In genomic region chr4:55125763-55126541, GRCh38 we compare ENCODE assay signal across 8 cellular contexts. TPM values are rescaled to one million over a fixed set of nuclear protein-coding genes. Genes with fewer than 3 reads are reported as not detected.
DNase-seq lines count a peak whose midpoint lies in the region; ATAC-seq and TF ChIP-seq lines count a peak whose summit lies in the region.

No MANE protein-coding gene starts in this region.

- no peaks in the 10 kb centered on the region for H3K4me1 Mint-ChIP-seq in Calu3 (ENCODE audit: low read depth, unreplicated experiment)

- H3K9me3 ChIP-seq in Panc1 (ENCODE audit: control insufficient read depth, insufficient read depth, low read depth, low read length) (no peaks in the 10 kb centered on the region), osteoblast (ENCODE audit: low read depth, low read length) (no peaks in the 10 kb centered on the region)

- ATAC-seq in Panc1 (no peak), HG02840 (IDR thresholded peaks at IDR 0.05; ENCODE audit: low FRiP score, unreplicated experiment) (no peak)

- H3K4me3 ChIP-seq in Panc1 (ENCODE audit: low read depth in 2 of 2, low read length in 2 of 2) (peak overlapping the region; percentile 23 to 43), osteoblast (ENCODE audit: insufficient read depth, low read length) (peak overlapping the region; percentile 58)

- H3K4me2 ChIP-seq in osteoblast (ENCODE audit: insufficient read depth, low read length) = peak overlapping the region; percentile 65

- H3K4me1 ChIP-seq in Panc1 (ENCODE audit: control insufficient read depth, insufficient read depth, low read length) (no peaks in the 10 kb centered on the region), osteoblast (ENCODE audit: insufficient read depth, low read length) (no peaks in the 10 kb centered on the region)

- no peak overlapping the region for H3K27ac ChIP-seq in Panc1 (ENCODE audit: low read length)
- H3K27ac ChIP-seq in osteoblast (ENCODE audit: low read depth, low read length) = no peak overlapping the region

- TF ChIP-seq CTCF in Calu3 (IDR thresholded peaks at IDR 0.05; ENCODE audit: unreplicated experiment) = no peak
- TF ChIP-seq CTCF in Panc1 (IDR thresholded peaks at IDR 0.05) = no peak
- TF ChIP-seq CTCF in osteoblast (IDR thresholded peaks at IDR 0.05; ENCODE audit: extremely low read depth, low read depth, low read length) = no peak

- no peaks in the 10 kb centered on the region for H4K20me1 ChIP-seq in osteoblast (ENCODE audit: insufficient read depth, low read length)

- H3K79me2 ChIP-seq in osteoblast (ENCODE audit: insufficient read depth, low read length) = no peaks in the 10 kb centered on the region

- no peak overlapping the region for H3K27ac Mint-ChIP-seq in Calu3 (ENCODE audit: unreplicated experiment)

- intact Hi-C loops in Calu3 (cut with micrococcal nuclease; ENCODE audit: unreplicated experiment) (no loop called here), Panc1 (cut with micrococcal nuclease; ENCODE audit: unreplicated experiment) (no loop called here)

- no peaks in the 10 kb centered on the region for H3K9me3 Mint-ChIP-seq in Calu3 (ENCODE audit: low read depth, unreplicated experiment)

- in situ Hi-C loops in Panc1 (cut with HindIII; ENCODE audit: low pct_unique_long_range_greater_than_20kb, low sequenced_read_pairs) = no loop called here

- H3K4me3 Mint-ChIP-seq in Calu3 (ENCODE audit: low read depth, unreplicated experiment) = peak overlapping the region; percentile 57

- H3K36me3 ChIP-seq in Panc1 (ENCODE audit: control insufficient read depth, insufficient read depth, low read length) (no peaks in the 10 kb centered on the region), osteoblast (ENCODE audit: insufficient read depth, low read length) (no peaks in the 10 kb centered on the region)

- POLR2A ChIA-PET in Panc1 (lab: Charles Lee) = no interaction called here

- no peak for DNase-seq in Calu3
- no peak for DNase-seq in Panc1 (ENCODE audit: low read depth, low spot score)
- DNase-seq in fibroblast of peridontal ligament (ENCODE audit: extremely low read depth) = peak; percentile 34
- peak; percentile 44 for DNase-seq in osteoblast (ENCODE audit: insufficient read length, low spot score, missing footprints)
- no peak for DNase-seq in central memory CD4-positive, alpha-beta T cell
- DNase-seq in COR-L47 (lab: John Stamatoyannopoulos, UW) = no peak
- no peak for DNase-seq in cerebellar nuclear complex (lab: John Stamatoyannopoulos, UW)

- no peaks in the 10 kb centered on the region for H3K36me3 Mint-ChIP-seq in Calu3 (ENCODE audit: insufficient read depth, unreplicated experiment)

- H3K27me3 ChIP-seq in Panc1 (ENCODE audit: control insufficient read depth, insufficient read depth, low read length) (peaks cover 4% of the 10 kb centered on the region), osteoblast (ENCODE audit: insufficient read depth, low read length) (peaks cover 30% of the 10 kb centered on the region)

- H3K27me3 Mint-ChIP-seq in Calu3 (ENCODE audit: unreplicated experiment) = no peaks in the 10 kb centered on the region

- no TSS peak for BruUV-seq in Calu3 (replicated peaks; lab: Mats Ljungman, UMichigan)
- no TSS peak for BruUV-seq in Panc1 (replicated peaks; lab: Mats Ljungman, UMichigan)

- peak overlapping the region; percentile 56 for H2AFZ ChIP-seq in osteoblast (ENCODE audit: low read length)

- CTCF ChIA-PET in Calu3 (lab: Charles Lee) = no interaction called here
- CTCF ChIA-PET in Panc1 (lab: Charles Lee) = no interaction called here

RNA-seq across cellular contexts. Expression of gene KDR, which starts 0.6 kb away (rescaled TPM):
- total RNA-seq in Calu3 (2022) (0.09 TPM in 1 of 2 replicates, not detected in the other), Panc1 (2021; ENCODE audit: unreplicated experiment) (0.18 TPM), osteoblast (not detected in 2 replicates)
- polyA plus RNA-seq in Panc1 (2012; ENCODE audit: insufficient read length) = not detected

Comparison
In these comparisons a context has a peak if more than half of its experiments do, and no peak if none do; other contexts are left out.
1. DNase-seq: peak in fibroblast of peridontal ligament (single experiment) and osteoblast (single experiment); none in Calu3 (single experiment), Panc1 (single experiment), central memory CD4-positive, alpha-beta T cell (single experiment), COR-L47 (single experiment) and cerebellar nuclear complex (0 of 2).